Comparison of ENCODE assay signal across 1 cellular context in the genomic region with DNA sequence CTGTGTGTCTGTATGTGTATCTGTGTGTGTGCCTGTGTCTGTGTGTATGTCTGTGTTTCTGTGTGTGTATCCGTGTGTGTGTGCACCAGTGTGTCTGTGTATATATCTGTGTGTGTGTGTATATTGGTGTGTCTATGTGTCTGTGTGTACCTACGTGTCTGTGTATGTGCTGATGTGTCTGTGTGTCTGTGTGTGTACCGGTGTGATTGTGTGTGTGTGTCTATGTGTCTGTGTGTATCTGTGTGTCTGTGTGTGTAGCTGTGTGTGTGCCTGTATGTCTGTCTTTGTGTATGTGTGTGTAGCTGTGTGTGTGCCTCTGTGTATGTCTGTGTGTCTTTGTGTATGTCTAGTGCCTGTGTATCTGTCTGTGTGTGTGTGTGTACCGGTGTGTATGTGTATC.
TF ChIP-seq lines count a peak whose summit lies in the region.

No MANE protein-coding gene starts in this region.

TF ChIP-seq in GM12878, 131 proteins besides CTCF, POLR2A, EP300 and RAD21:
- TF ChIP-seq ESRRA (IDR thresholded peaks at IDR 0.05; ENCODE audit: low read length) (no peak), ZNF274 (IDR thresholded peaks at IDR 0.05; ENCODE audit: insufficient read depth, insufficient read length) (no peak), NR2F1 (conservative IDR thresholded peaks at IDR 0.05) (no peak), CREM (IDR thresholded peaks at IDR 0.05; ENCODE audit: low read depth) (no peak), SMAD5 (IDR thresholded peaks at IDR 0.05; ENCODE audit: low read depth) (no peak), TAF1 (IDR thresholded peaks at IDR 0.05; ENCODE audit: borderline replicate concordance, low read depth, low read length) (no peak), GABPA (IDR thresholded peaks at IDR 0.05; ENCODE audit: low read depth) (no peak), STAT1 (conservative IDR thresholded peaks at IDR 0.05) (no peak), SMC3 (IDR thresholded peaks at IDR 0.05; ENCODE audit: borderline replicate concordance, low read length) (no peak), ZNF384 (IDR thresholded peaks at IDR 0.05; ENCODE audit: borderline replicate concordance, low read depth, low read length) (no peak), NBN (IDR thresholded peaks at IDR 0.05) (no peak), WRNIP1 (IDR thresholded peaks at IDR 0.05; ENCODE audit: borderline replicate concordance, low read depth, low read length) (no peak), IKZF2 (IDR thresholded peaks at IDR 0.05) (no peak)
- TF ChIP-seq, protein P1, sequence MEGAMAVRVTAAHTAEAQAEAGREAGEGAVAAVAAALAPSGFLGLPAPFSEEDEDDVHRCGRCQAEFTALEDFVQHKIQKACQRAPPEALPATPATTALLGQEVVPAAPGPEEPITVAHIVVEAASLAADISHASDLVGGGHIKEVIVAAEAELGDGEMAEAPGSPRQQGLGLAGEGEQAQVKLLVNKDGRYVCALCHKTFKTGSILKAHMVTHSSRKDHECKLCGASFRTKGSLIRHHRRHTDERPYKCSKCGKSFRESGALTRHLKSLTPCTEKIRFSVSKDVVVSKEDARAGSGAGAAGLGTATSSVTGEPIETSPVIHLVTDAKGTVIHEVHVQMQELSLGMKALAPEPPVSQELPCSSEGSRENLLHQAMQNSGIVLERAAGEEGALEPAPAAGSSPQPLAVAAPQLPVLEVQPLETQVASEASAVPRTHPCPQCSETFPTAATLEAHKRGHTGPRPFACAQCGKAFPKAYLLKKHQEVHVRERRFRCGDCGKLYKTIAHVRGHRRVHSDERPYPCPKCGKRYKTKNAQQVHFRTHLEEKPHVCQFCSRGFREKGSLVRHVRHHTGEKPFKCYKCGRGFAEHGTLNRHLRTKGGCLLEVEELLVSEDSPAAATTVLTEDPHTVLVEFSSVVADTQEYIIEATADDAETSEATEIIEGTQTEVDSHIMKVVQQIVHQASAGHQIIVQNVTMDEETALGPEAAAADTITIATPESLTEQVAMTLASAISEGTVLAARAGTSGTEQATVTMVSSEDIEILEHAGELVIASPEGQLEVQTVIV (IDR thresholded peaks at IDR 0.05; ENCODE audit: borderline replicate concordance, partially characterized antibody): no peak
TF ChIP-seq in GM12878: peak in this region for 0.
